In genomic region chr13:25468330-25469178, GRCh38 we compare ENCODE assay signal across 8 cellular contexts.
A peak's percentile ranks its signal among the peaks of the same experiment; 100 is the strongest.
DNase-seq lines count a peak whose midpoint lies in the region; ATAC-seq and TF ChIP-seq lines count a peak whose summit lies in the region.

No MANE protein-coding gene starts in this region.

- intact Hi-C loops in psoas muscle (cut with DNase I), result no loop called here

- H3K36me3 ChIP-seq in psoas muscle (ENCODE audit: insufficient read depth in 1 of 2, low read depth in 1 of 2), result no peaks in the 10 kb centered on the region

- DNase-seq in activated CD8-positive, alpha-beta memory T cell treated with anti-CD3 and anti-CD28 coated beads, Interleukin-2, amount 50 U/mL, for 48 hours, result peak; percentile 54
- no peak for DNase-seq in activated CD8-positive, alpha-beta memory T cell treated with anti-CD3 and anti-CD28 coated beads, Interleukin-2, amount 50 U/mL, for 4 hours
- DNase-seq in NCI-H69 (lab: John Stamatoyannopoulos, UW) (peak; percentile 58), erythroblast (lab: John Stamatoyannopoulos, UW) (peak; percentile 57 to 66), psoas muscle (no peak)
- DNase-seq in stimulated activated CD8-positive, alpha-beta memory T cell treated with anti-CD3 and anti-CD28 coated beads, Interleukin-15, amount 100 ng/mL, for 48 hours (ENCODE audit: low read depth in 2 of 2), result peak; percentile 4 to 18
- no peak for DNase-seq in activated CD4-positive, CD25-positive, alpha-beta regulatory T cell treated with anti-CD3 and anti-CD28 coated beads, Interleukin-2, amount 50 U/mL, for 72 hours

- ATAC-seq in psoas muscle (no peak), GM19023 (IDR thresholded peaks at IDR 0.05; ENCODE audit: unreplicated experiment) (no peak)

- H3K4me3 ChIP-seq in psoas muscle, result no peak overlapping the region

- TF ChIP-seq POLR2A in erythroblast (IDR thresholded peaks at IDR 0.05; ENCODE audit: low read length), result no peak

- H3K9me3 ChIP-seq in psoas muscle, result no peaks in the 10 kb centered on the region

- H3K27me3 ChIP-seq in psoas muscle (ENCODE audit: insufficient read depth in 3 of 3, low read length in 2 of 3), result peaks cover 5 to 42% (median 7%) of the 10 kb centered on the region in 3 donors

- no peaks in the 10 kb centered on the region for H3K4me1 ChIP-seq in psoas muscle

- 3 to 4% (median 4%) methylated on average over 60 to 75 of the region's 75 CpGs for WGBS in psoas muscle, 3 donors

- H3K27ac ChIP-seq in psoas muscle, result no peak overlapping the region

- no peak for TF ChIP-seq CTCF in psoas muscle (IDR thresholded peaks at IDR 0.05)

Comparison
In these comparisons a context has a peak if more than half of its experiments do, and no peak if none do; other contexts are left out.
1. DNase-seq: peak in activated CD8-positive, alpha-beta memory T cell treated with anti-CD3 and anti-CD28 coated beads, Interleukin-2, amount 50 U/mL, for 48 hours (single experiment), NCI-H69 (single experiment), erythroblast (2 of 2) and stimulated activated CD8-positive, alpha-beta memory T cell treated with anti-CD3 and anti-CD28 coated beads, Interleukin-15, amount 100 ng/mL, for 48 hours (2 of 2); none in activated CD8-positive, alpha-beta memory T cell treated with anti-CD3 and anti-CD28 coated beads, Interleukin-2, amount 50 U/mL, for 4 hours (single experiment), psoas muscle (0 of 2) and activated CD4-positive, CD25-positive, alpha-beta regulatory T cell treated with anti-CD3 and anti-CD28 coated beads, Interleukin-2, amount 50 U/mL, for 72 hours (single experiment).